18 cellular contexts compared by ENCODE assay signal in genomic region chr3:101252897-101253296, GRCh38.
"Had no signal": no experiment of that assay in that cellular context is flagged by ENCODE, and none has a peak within 500 bp of the region (broad histone marks: within the 10 kb centered on the region; RNA-seq: fewer than 3 reads in every experiment).

No MANE protein-coding gene starts in this region.

- H3K4me1 ChIP-seq: parathyroid adenoma, sigmoid colon, stomach, testis had no signal

- DNase-seq: activated CD4-positive, alpha-beta T cell treated with anti-CD3 and anti-CD28 coated beads, Interleukin-2, amount 50 U/mL, for 4 hours; activated CD4-positive, CD25-positive, alpha-beta regulatory T cell treated with anti-CD3 and anti-CD28 coated beads, Interleukin-2, amount 50 U/mL, for 72 hours; activated effector memory CD4-positive, alpha-beta T cell treated with Interleukin-2 at 50 U/mL for 16 hours; activated T-cell treated with anti-CD3 and anti-CD28 coated beads, Interleukin-2, amount 50 U/mL, for 4 hours; amniotic stem cell; central memory CD4-positive, alpha-beta T cell; sigmoid colon; spleen; stomach; T-helper 9 cell; testis had no signal

- H3K27ac ChIP-seq: hepatocyte, parathyroid adenoma, sigmoid colon, spleen, stomach, testis had no signal

- H3K27me3 ChIP-seq: hepatocyte, sigmoid colon, spleen, stomach, testis had no signal

- FAIRE-seq: urothelium cell line had no signal

- ATAC-seq: activated T-cell treated with anti-CD3 and anti-CD28 coated beads, Interleukin-2, amount 50 U/mL, for 4 hours; esophagus mucosa had no signal

- H3K36me3 Mint-ChIP-seq: brain had no signal

- H2AFZ ChIP-seq: hepatocyte, parathyroid adenoma had no signal

- H3K4me2 ChIP-seq: hepatocyte had no signal

- H3K79me2 ChIP-seq: hepatocyte, parathyroid adenoma had no signal

- H3K4me3 Mint-ChIP-seq: activated naive CD8-positive, alpha-beta T cell; activated T-cell treated with anti-CD3 and anti-CD28 coated beads, Interleukin-2, amount 50 U/mL, for 4 hours; brain had no signal

- H3K36me3 ChIP-seq: sigmoid colon, stomach had no signal

- H3K27me3 Mint-ChIP-seq: activated naive CD8-positive, alpha-beta T cell; brain had no signal

- H3K9me3 ChIP-seq: sigmoid colon, spleen, stomach, testis had no signal

- H3K9me3 Mint-ChIP-seq: activated T-cell treated with anti-CD3 and anti-CD28 coated beads, Interleukin-2, amount 50 U/mL, for 4 hours; brain had no signal

- H3K4me3 ChIP-seq: coronary artery, hepatocyte, sigmoid colon, spleen, stomach, testis had no signal

- H3K27ac Mint-ChIP-seq: activated naive CD8-positive, alpha-beta T cell had no signal

- H3K9ac ChIP-seq: parathyroid adenoma had no signal
